ENCODE assay signal across 2 cellular contexts in genomic region chr1:66452162-66452561, GRCh38.
TF ChIP-seq lines count a peak whose summit lies in the region.

No MANE protein-coding gene starts in this region.

TF ChIP-seq in IMR-90, 13 proteins besides CTCF, POLR2A, EP300 and RAD21:
- TF ChIP-seq NFE2L2 (IDR thresholded peaks at IDR 0.05; ENCODE audit: low read depth, low read length), result no peak
- no peak for TF ChIP-seq RCOR1 (IDR thresholded peaks at IDR 0.05; ENCODE audit: insufficient replicate concordance, low read length)
- no peak for TF ChIP-seq CHD1 (IDR thresholded peaks at IDR 0.05; ENCODE audit: low read depth, low read length)
- no peak for TF ChIP-seq RFX5 (IDR thresholded peaks at IDR 0.05; ENCODE audit: low read depth, low read length)
- TF ChIP-seq USF2 (IDR thresholded peaks at IDR 0.05; ENCODE audit: low read depth, low read length), result no peak
- TF ChIP-seq CEBPB (IDR thresholded peaks at IDR 0.05; ENCODE audit: low read depth, low read length), result no peak
- no peak for TF ChIP-seq FOS (IDR thresholded peaks at IDR 0.05; ENCODE audit: low read depth, low read length)
- TF ChIP-seq SMC3 (IDR thresholded peaks at IDR 0.05; ENCODE audit: low read depth, low read length), result no peak
- TF ChIP-seq ELK1 (IDR thresholded peaks at IDR 0.05; ENCODE audit: borderline replicate concordance, low read depth, low read length), result no peak
- TF ChIP-seq MAZ (IDR thresholded peaks at IDR 0.05; ENCODE audit: borderline replicate concordance, low read depth, low read length), result no peak
- TF ChIP-seq MXI1 (IDR thresholded peaks at IDR 0.05; ENCODE audit: borderline replicate concordance, low read depth, low read length), result no peak
- no peak for TF ChIP-seq MAFK (IDR thresholded peaks at IDR 0.05; ENCODE audit: low read depth, low read length)
- no peak for TF ChIP-seq BHLHE40 (IDR thresholded peaks at IDR 0.05; ENCODE audit: low read depth, low read length)

TF ChIP-seq in GM12878, 131 proteins besides CTCF, POLR2A, EP300 and RAD21:
- TF ChIP-seq SMC3 (IDR thresholded peaks at IDR 0.05; ENCODE audit: borderline replicate concordance, low read length), result no peak
- no peak for TF ChIP-seq ZNF217 (IDR thresholded peaks at IDR 0.05)
- no peak for TF ChIP-seq PRDM15 (CRISPR knock-in tag; IDR thresholded peaks at IDR 0.05)
- TF ChIP-seq FOXM1 (IDR thresholded peaks at IDR 0.05; ENCODE audit: low read depth, low read length), result no peak
- TF ChIP-seq NR2C1 (IDR thresholded peaks at IDR 0.05), result no peak
- TF ChIP-seq BHLHE40 (IDR thresholded peaks at IDR 0.05; ENCODE audit: borderline replicate concordance in 1 of 2, low read depth in 2 of 2, low read length in 1 of 2), result no peak
